ENCODE assay signal across 1 cellular context in the genomic region with DNA sequence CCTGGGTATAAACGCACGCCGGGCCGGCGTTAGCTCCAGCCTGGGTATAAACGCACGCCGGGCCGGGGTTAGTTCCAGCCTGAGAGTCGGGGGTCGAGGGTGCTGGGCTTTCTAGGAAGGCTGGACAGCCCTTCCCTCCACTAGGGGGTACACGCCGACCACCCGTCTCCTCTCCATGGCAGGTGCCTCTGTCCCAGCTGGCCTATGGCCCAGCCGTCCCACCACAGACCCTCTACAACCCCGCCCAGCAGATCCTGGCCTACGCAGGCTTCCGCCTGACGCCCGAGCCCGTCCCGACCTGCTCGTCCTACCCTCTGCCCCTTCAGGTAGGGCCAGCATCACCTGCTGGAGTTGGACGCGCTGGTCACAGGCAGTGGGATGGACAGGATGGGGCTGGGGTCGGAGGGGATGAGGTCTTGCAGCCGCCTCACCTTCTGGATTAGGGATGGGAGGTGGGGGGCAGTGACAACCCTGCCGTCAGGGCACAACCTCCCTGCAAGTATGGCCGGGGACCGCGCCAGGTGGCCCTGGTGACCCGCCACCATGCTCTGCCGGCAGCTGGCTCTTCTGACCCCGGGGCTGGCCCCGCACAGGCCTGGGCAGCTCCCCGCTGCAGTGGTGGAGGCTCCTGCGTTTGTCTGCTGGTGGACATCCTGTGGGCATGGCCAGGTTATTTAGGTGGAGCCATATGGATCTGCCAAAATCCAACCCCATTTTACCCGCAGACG.
TF ChIP-seq lines count a peak whose summit lies in the region.

No MANE protein-coding gene starts in this region.

TF ChIP-seq in WTC11, 78 proteins besides CTCF, POLR2A, EP300 and RAD21:
- TF ChIP-seq, protein P1, sequence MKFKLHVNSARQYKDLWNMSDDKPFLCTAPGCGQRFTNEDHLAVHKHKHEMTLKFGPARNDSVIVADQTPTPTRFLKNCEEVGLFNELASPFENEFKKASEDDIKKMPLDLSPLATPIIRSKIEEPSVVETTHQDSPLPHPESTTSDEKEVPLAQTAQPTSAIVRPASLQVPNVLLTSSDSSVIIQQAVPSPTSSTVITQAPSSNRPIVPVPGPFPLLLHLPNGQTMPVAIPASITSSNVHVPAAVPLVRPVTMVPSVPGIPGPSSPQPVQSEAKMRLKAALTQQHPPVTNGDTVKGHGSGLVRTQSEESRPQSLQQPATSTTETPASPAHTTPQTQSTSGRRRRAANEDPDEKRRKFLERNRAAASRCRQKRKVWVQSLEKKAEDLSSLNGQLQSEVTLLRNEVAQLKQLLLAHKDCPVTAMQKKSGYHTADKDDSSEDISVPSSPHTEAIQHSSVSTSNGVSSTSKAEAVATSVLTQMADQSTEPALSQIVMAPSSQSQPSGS (CRISPR knock-in tag; IDR thresholded peaks at IDR 0.05; ENCODE audit: borderline replicate concordance, low read depth) = no peak
- TF ChIP-seq, protein P2, sequence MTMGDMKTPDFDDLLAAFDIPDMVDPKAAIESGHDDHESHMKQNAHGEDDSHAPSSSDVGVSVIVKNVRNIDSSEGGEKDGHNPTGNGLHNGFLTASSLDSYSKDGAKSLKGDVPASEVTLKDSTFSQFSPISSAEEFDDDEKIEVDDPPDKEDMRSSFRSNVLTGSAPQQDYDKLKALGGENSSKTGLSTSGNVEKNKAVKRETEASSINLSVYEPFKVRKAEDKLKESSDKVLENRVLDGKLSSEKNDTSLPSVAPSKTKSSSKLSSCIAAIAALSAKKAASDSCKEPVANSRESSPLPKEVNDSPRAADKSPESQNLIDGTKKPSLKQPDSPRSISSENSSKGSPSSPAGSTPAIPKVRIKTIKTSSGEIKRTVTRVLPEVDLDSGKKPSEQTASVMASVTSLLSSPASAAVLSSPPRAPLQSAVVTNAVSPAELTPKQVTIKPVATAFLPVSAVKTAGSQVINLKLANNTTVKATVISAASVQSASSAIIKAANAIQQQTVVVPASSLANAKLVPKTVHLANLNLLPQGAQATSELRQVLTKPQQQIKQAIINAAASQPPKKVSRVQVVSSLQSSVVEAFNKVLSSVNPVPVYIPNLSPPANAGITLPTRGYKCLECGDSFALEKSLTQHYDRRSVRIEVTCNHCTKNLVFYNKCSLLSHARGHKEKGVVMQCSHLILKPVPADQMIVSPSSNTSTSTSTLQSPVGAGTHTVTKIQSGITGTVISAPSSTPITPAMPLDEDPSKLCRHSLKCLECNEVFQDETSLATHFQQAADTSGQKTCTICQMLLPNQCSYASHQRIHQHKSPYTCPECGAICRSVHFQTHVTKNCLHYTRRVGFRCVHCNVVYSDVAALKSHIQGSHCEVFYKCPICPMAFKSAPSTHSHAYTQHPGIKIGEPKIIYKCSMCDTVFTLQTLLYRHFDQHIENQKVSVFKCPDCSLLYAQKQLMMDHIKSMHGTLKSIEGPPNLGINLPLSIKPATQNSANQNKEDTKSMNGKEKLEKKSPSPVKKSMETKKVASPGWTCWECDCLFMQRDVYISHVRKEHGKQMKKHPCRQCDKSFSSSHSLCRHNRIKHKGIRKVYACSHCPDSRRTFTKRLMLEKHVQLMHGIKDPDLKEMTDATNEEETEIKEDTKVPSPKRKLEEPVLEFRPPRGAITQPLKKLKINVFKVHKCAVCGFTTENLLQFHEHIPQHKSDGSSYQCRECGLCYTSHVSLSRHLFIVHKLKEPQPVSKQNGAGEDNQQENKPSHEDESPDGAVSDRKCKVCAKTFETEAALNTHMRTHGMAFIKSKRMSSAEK (CRISPR knock-in tag; IDR thresholded peaks at IDR 0.05; ENCODE audit: borderline replicate concordance) = no peak
- TF ChIP-seq, protein P3, sequence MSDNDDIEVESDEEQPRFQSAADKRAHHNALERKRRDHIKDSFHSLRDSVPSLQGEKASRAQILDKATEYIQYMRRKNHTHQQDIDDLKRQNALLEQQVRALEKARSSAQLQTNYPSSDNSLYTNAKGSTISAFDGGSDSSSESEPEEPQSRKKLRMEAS (CRISPR knock-in tag; IDR thresholded peaks at IDR 0.05) = no peak
- no peak for TF ChIP-seq MXD4 (CRISPR knock-in tag; IDR thresholded peaks at IDR 0.05; ENCODE audit: borderline replicate concordance)
- no peak for TF ChIP-seq ELF4 (CRISPR knock-in tag; IDR thresholded peaks at IDR 0.05; ENCODE audit: low read depth)
- TF ChIP-seq ZNF219 (CRISPR knock-in tag; IDR thresholded peaks at IDR 0.05; ENCODE audit: borderline replicate concordance) = no peak
- TF ChIP-seq, protein P4, sequence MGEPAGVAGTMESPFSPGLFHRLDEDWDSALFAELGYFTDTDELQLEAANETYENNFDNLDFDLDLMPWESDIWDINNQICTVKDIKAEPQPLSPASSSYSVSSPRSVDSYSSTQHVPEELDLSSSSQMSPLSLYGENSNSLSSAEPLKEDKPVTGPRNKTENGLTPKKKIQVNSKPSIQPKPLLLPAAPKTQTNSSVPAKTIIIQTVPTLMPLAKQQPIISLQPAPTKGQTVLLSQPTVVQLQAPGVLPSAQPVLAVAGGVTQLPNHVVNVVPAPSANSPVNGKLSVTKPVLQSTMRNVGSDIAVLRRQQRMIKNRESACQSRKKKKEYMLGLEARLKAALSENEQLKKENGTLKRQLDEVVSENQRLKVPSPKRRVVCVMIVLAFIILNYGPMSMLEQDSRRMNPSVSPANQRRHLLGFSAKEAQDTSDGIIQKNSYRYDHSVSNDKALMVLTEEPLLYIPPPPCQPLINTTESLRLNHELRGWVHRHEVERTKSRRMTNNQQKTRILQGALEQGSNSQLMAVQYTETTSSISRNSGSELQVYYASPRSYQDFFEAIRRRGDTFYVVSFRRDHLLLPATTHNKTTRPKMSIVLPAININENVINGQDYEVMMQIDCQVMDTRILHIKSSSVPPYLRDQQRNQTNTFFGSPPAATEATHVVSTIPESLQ (CRISPR knock-in tag; IDR thresholded peaks at IDR 0.05) = no peak
- TF ChIP-seq, protein P5, sequence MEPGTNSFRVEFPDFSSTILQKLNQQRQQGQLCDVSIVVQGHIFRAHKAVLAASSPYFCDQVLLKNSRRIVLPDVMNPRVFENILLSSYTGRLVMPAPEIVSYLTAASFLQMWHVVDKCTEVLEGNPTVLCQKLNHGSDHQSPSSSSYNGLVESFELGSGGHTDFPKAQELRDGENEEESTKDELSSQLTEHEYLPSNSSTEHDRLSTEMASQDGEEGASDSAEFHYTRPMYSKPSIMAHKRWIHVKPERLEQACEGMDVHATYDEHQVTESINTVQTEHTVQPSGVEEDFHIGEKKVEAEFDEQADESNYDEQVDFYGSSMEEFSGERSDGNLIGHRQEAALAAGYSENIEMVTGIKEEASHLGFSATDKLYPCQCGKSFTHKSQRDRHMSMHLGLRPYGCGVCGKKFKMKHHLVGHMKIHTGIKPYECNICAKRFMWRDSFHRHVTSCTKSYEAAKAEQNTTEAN (CRISPR knock-in tag; IDR thresholded peaks at IDR 0.05) = no peak
- no peak for TF ChIP-seq TCF7 (CRISPR knock-in tag; IDR thresholded peaks at IDR 0.05; ENCODE audit: low read depth)
- TF ChIP-seq, protein P6, sequence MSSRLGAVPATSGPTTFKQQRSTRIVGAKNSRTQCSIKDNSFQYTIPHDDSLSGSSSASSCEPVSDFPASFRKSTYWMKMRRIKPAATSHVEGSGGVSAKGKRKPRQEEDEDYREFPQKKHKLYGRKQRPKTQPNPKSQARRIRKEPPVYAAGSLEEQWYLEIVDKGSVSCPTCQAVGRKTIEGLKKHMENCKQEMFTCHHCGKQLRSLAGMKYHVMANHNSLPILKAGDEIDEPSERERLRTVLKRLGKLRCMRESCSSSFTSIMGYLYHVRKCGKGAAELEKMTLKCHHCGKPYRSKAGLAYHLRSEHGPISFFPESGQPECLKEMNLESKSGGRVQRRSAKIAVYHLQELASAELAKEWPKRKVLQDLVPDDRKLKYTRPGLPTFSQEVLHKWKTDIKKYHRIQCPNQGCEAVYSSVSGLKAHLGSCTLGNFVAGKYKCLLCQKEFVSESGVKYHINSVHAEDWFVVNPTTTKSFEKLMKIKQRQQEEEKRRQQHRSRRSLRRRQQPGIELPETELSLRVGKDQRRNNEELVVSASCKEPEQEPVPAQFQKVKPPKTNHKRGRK (CRISPR knock-in tag; IDR thresholded peaks at IDR 0.05; ENCODE audit: borderline replicate concordance) = no peak
- no peak for TF ChIP-seq ATF1 (CRISPR knock-in tag; IDR thresholded peaks at IDR 0.05)
- TF ChIP-seq, protein P7, sequence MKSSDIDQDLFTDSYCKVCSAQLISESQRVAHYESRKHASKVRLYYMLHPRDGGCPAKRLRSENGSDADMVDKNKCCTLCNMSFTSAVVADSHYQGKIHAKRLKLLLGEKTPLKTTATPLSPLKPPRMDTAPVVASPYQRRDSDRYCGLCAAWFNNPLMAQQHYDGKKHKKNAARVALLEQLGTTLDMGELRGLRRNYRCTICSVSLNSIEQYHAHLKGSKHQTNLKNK (CRISPR knock-in tag; IDR thresholded peaks at IDR 0.05) = no peak
